Comparison of ENCODE assay signal across 5 cellular contexts in the genomic region with DNA sequence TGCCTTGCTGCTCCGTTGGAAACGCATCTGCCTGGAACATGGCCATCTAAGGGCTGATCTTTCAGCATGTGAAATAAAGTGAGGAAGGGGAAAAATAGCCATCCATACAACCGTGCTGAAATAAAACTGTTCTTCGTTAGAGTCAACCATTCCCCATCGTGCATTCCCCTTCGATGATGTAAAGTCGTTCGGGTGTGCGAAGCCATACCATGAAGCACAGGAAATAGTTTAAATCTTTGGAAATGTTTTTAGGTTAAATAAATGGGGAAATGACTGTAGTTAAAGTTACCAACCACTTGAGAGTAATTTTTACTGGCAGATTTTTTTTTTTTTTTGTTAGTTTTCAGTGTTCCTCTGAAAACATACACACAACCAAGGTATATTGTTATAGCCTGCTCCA.
"Had no signal": no experiment of that assay in that cellular context is flagged by ENCODE, and none has a peak within 500 bp of the region (broad histone marks: within the 10 kb centered on the region; RNA-seq: fewer than 3 reads in every experiment).

No MANE protein-coding gene starts in this region.

- H3K4me3 ChIP-seq: K562 had no signal

- DNase-seq: GOT3, H9, HCEC 1CT, IMR-90 had no signal

- H3K9me3 Mint-ChIP-seq: H9 had no signal

- ATAC-seq: K562 had no signal

- H3K4me3 Mint-ChIP-seq: H9 had no signal
